In genomic region chr2:189821953-189822748, GRCh38 we compare ENCODE assay signal across 12 cellular contexts. TPM values are rescaled to one million over a fixed set of nuclear protein-coding genes. Genes with fewer than 3 reads are reported as not detected.
A peak's percentile ranks its signal among the peaks of the same experiment; 100 is the strongest.
DNase-seq lines count a peak whose midpoint lies in the region; ATAC-seq and TF ChIP-seq lines count a peak whose summit lies in the region.
"Had no signal": no experiment of that assay in that cellular context is flagged by ENCODE, and none has a peak within 500 bp of the region (broad histone marks: within the 10 kb centered on the region; RNA-seq: fewer than 3 reads in every experiment).

No MANE protein-coding gene starts in this region.

- no peaks in the 10 kb centered on the region for H3K4me1 Mint-ChIP-seq in endothelial cell (ENCODE audit: unreplicated experiment)

- H3K27me3 Mint-ChIP-seq in endothelial cell (ENCODE audit: unreplicated experiment), result no peaks in the 10 kb centered on the region
- H3K27me3 Mint-ChIP-seq: activated naive CD8-positive, alpha-beta T cell treated with anti-CD3 and anti-CD28 coated beads, Interleukin-2, amount 50 U/mL, for 24 hours; naive thymus-derived CD8-positive, alpha-beta T cell had no signal

- ATAC-seq in HG03175 (IDR thresholded peaks at IDR 0.05; ENCODE audit: unreplicated experiment) (no peak), GM21717 (IDR thresholded peaks at IDR 0.05; ENCODE audit: unreplicated experiment) (no peak)
- ATAC-seq: activated naive CD8-positive, alpha-beta T cell treated with anti-CD3 and anti-CD28 coated beads, Interleukin-2, amount 50 U/mL, for 24 hours; naive thymus-derived CD8-positive, alpha-beta T cell had no signal

- TF ChIP-seq CTCF in endothelial cell (IDR thresholded peaks at IDR 0.05; ENCODE audit: unreplicated experiment), result no peak

- H3K36me3 Mint-ChIP-seq in endothelial cell (ENCODE audit: low read depth, unreplicated experiment), result no peaks in the 10 kb centered on the region

- peak; percentile 29 for DNase-seq in AG20443 (ENCODE audit: low spot score)
- peak; percentile 68 for DNase-seq in MV-4-11 (lab: John Stamatoyannopoulos, UW)
- DNase-seq in endothelial cell (ENCODE audit: low spot score), result no peak
- DNase-seq in non-pigmented ciliary epithelial cell (ENCODE audit: low read depth), result peak; percentile 42
- DNase-seq in NCI-H1417 treated with DMSO at 0.1 percent for 48 hours (lab: John Stamatoyannopoulos, UW), result no peak
- no peak for DNase-seq in DMS153 (lab: John Stamatoyannopoulos, UW)
- DNase-seq: activated naive CD8-positive, alpha-beta T cell treated with anti-CD3 and anti-CD28 coated beads, Interleukin-2, amount 50 U/mL, for 24 hours; effector memory CD4-positive, alpha-beta T cell; naive thymus-derived CD8-positive, alpha-beta T cell; NCI-H510A had no signal

- H3K9me3 Mint-ChIP-seq in endothelial cell (ENCODE audit: unreplicated experiment), result no peaks in the 10 kb centered on the region
- H3K9me3 Mint-ChIP-seq: naive thymus-derived CD8-positive, alpha-beta T cell had no signal

- peak overlapping the region; percentile 54 for H3K27ac Mint-ChIP-seq in endothelial cell (ENCODE audit: unreplicated experiment)
- H3K27ac Mint-ChIP-seq: activated naive CD8-positive, alpha-beta T cell treated with anti-CD3 and anti-CD28 coated beads, Interleukin-2, amount 50 U/mL, for 24 hours had no signal

- no peak overlapping the region for H3K4me3 Mint-ChIP-seq in endothelial cell (ENCODE audit: unreplicated experiment)
- H3K4me3 Mint-ChIP-seq: activated naive CD8-positive, alpha-beta T cell treated with anti-CD3 and anti-CD28 coated beads, Interleukin-2, amount 50 U/mL, for 24 hours; naive thymus-derived CD8-positive, alpha-beta T cell had no signal

RNA-seq across cellular contexts. Expression of gene PMS1, which starts 37.9 kb away (rescaled TPM):
- total RNA-seq in endothelial cell (ENCODE audit: unreplicated experiment), result 36.0 TPM

RNA-seq across cellular contexts. Expression of gene ORMDL1, which starts 38.0 kb away (rescaled TPM):
- 60.7 TPM for total RNA-seq in endothelial cell (ENCODE audit: unreplicated experiment)

RNA-seq across cellular contexts. Expression of gene OSGEPL1, which starts 59.6 kb away (rescaled TPM):
- total RNA-seq in endothelial cell (ENCODE audit: unreplicated experiment), result 4.2 TPM

Comparison
In these comparisons a context has a peak if more than half of its experiments do, and no peak if none do; other contexts are left out.
1. DNase-seq: peak in AG20443 (single experiment), MV-4-11 (single experiment) and non-pigmented ciliary epithelial cell (single experiment); none in endothelial cell (single experiment), NCI-H1417 treated with DMSO at 0.1 percent for 48 hours (single experiment) and DMS153 (single experiment).